3 cellular contexts compared by ENCODE assay signal in genomic region chr13:36332255-36332654, GRCh38. TPM values are rescaled to one million over a fixed set of nuclear protein-coding genes. Genes with fewer than 3 reads are reported as not detected.
"Had no signal": no experiment of that assay in that cellular context is flagged by ENCODE, and none has a peak within 500 bp of the region (broad histone marks: within the 10 kb centered on the region; RNA-seq: fewer than 3 reads in every experiment).

No MANE protein-coding gene starts in this region.

RNA-seq across cellular contexts. Expression of gene SPART, which starts 13.9 kb away (rescaled TPM):
- total RNA-seq: OCI-LY7 had no signal

RNA-seq across cellular contexts. Expression of gene CCDC169, which starts 34.6 kb away (rescaled TPM):
- total RNA-seq: OCI-LY7, Right ventricle myocardium inferior had no signal
- polyA plus RNA-seq: IgD-negative memory B cell had no signal
